In the genomic region with DNA sequence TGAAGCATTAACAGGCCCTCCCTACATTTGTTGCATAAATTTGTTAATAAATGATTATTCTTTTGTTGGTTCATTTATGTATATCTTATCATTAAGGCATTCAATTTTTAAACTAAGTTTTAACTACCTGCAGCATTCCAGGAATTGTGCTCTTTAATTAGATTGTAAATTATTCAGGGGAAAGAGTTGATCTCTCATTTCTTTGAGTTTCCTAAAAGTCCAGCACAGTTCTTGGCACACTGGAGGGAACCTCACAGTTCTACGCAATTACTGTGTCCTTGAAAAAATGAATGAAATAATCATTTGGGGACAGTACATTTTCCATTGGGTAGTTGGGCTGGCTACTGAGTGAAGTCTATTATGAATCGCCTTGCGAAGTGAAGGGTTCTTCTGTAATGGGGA, we compare ENCODE assay signal across 1 cellular context.
TF ChIP-seq lines count a peak whose summit lies in the region.

No MANE protein-coding gene starts in this region.

TF ChIP-seq in K562, 482 proteins besides CTCF, POLR2A, EP300 and RAD21 (continued from another document and continues in another):
- TF ChIP-seq, protein P1, sequence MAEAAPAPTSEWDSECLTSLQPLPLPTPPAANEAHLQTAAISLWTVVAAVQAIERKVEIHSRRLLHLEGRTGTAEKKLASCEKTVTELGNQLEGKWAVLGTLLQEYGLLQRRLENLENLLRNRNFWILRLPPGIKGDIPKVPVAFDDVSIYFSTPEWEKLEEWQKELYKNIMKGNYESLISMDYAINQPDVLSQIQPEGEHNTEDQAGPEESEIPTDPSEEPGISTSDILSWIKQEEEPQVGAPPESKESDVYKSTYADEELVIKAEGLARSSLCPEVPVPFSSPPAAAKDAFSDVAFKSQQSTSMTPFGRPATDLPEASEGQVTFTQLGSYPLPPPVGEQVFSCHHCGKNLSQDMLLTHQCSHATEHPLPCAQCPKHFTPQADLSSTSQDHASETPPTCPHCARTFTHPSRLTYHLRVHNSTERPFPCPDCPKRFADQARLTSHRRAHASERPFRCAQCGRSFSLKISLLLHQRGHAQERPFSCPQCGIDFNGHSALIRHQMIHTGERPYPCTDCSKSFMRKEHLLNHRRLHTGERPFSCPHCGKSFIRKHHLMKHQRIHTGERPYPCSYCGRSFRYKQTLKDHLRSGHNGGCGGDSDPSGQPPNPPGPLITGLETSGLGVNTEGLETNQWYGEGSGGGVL (CRISPR knock-in tag; IDR thresholded peaks at IDR 0.05) = no peak
- TF ChIP-seq ZNF57 (CRISPR knock-in tag; IDR thresholded peaks at IDR 0.05) (0 out of 2 replicates have a peak, but pooled peaks have one; percentile 67), PCBP1 (IDR thresholded peaks at IDR 0.05; ENCODE audit: low read depth, low read length, poor library complexity, severe bottlenecking) (no peak), NFIX (CRISPR knock-in tag; IDR thresholded peaks at IDR 0.05; ENCODE audit: low read depth) (no peak), CBX5 (IDR thresholded peaks at IDR 0.05; ENCODE audit: borderline replicate concordance, low read depth) (no peak), GTF2F1 (IDR thresholded peaks at IDR 0.05; ENCODE audit: low read depth, low read length) (no peak), PTRF (tag; IDR thresholded peaks at IDR 0.05) (no peak), ZNF133 (CRISPR knock-in tag; IDR thresholded peaks at IDR 0.05) (0 out of 2 replicates have a peak, but pooled peaks have one; percentile 59), DMBX1 (CRISPR knock-in tag; IDR thresholded peaks at IDR 0.05; ENCODE audit: borderline replicate concordance) (no peak; the same call in 1 of the 2 replicates), HDAC3 (IDR thresholded peaks at IDR 0.05; ENCODE audit: borderline replicate concordance, partially characterized antibody) (no peak), GATAD2A (IDR thresholded peaks at IDR 0.05) (no peak), CBX8 (IDR thresholded peaks at IDR 0.05; ENCODE audit: borderline replicate concordance, extremely low read depth, low read depth, low read length, poor library complexity, severe bottlenecking) (no peak), SRF (CRISPR knock-in tag; IDR thresholded peaks at IDR 0.05) (no peak), ZSCAN29 (IDR thresholded peaks at IDR 0.05) (peak; percentile 77), RUNX1 (IDR thresholded peaks at IDR 0.05; ENCODE audit: low read depth) (0 out of 2 replicates have a peak, but pooled peaks have one; percentile 11), ZNF507 (tag; conservative IDR thresholded peaks at IDR 0.05) (no peak)
- TF ChIP-seq, protein P2, sequence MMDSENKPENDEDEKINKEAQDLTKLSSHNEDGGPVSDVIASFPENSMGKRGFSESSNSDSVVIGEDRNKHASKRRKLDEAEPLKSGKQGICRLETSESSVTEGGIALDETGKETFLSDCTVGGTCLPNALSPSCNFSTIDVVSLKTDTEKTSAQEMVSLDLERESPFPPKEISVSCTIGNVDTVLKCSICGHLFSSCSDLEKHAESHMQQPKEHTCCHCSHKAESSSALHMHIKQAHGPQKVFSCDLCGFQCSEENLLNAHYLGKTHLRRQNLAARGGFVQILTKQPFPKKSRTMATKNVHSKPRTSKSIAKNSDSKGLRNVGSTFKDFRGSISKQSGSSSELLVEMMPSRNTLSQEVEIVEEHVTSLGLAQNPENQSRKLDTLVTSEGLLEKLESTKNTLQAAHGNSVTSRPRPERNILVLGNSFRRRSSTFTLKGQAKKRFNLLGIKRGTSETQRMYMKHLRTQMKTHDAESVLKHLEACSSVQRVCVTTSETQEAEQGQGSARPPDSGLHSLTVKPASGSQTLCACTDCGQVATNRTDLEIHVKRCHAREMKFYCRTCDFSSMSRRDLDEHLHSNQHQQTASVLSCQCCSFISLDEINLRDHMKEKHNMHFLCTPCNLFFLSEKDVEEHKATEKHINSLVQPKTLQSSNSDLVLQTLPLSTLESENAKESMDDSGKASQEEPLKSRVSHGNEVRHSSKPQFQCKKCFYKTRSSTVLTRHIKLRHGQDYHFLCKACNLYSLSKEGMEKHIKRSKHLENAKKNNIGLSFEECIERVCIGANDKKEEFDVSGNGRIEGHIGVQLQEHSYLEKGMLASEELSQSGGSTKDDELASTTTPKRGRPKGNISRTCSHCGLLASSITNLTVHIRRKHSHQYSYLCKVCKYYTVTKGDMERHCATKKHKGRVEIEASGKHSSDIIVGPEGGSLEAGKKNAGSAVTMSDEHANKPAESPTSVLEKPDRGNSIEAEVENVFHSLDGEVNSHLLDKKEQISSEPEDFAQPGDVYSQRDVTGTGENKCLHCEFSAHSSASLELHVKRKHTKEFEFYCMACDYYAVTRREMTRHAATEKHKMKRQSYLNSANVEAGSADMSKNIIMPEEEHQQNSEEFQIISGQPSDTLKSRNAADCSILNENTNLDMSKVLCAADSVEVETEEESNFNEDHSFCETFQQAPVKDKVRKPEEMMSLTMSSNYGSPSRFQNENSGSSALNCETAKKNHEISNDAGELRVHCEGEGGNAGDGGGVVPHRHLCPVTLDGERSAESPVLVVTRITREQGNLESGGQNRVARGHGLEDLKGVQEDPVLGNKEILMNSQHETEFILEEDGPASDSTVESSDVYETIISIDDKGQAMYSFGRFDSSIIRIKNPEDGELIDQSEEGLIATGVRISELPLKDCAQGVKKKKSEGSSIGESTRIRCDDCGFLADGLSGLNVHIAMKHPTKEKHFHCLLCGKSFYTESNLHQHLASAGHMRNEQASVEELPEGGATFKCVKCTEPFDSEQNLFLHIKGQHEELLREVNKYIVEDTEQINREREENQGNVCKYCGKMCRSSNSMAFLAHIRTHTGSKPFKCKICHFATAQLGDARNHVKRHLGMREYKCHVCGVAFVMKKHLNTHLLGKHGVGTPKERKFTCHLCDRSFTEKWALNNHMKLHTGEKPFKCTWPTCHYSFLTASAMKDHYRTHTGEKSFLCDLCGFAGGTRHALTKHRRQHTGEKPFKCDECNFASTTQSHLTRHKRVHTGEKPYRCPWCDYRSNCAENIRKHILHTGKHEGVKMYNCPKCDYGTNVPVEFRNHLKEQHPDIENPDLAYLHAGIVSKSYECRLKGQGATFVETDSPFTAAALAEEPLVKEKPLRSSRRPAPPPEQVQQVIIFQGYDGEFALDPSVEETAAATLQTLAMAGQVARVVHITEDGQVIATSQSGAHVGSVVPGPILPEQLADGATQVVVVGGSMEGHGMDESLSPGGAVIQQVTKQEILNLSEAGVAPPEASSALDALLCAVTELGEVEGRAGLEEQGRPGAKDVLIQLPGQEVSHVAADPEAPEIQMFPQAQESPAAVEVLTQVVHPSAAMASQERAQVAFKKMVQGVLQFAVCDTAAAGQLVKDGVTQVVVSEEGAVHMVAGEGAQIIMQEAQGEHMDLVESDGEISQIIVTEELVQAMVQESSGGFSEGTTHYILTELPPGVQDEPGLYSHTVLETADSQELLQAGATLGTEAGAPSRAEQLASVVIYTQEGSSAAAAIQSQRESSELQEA (IDR thresholded peaks at IDR 0.05; ENCODE audit: low read depth) = 0 out of 2 replicates have a peak, but pooled peaks have one; percentile 17
- TF ChIP-seq, protein P3, sequence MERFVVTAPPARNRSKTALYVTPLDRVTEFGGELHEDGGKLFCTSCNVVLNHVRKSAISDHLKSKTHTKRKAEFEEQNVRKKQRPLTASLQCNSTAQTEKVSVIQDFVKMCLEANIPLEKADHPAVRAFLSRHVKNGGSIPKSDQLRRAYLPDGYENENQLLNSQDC (CRISPR knock-in tag; IDR thresholded peaks at IDR 0.05) = no peak
- TF ChIP-seq, protein P4, sequence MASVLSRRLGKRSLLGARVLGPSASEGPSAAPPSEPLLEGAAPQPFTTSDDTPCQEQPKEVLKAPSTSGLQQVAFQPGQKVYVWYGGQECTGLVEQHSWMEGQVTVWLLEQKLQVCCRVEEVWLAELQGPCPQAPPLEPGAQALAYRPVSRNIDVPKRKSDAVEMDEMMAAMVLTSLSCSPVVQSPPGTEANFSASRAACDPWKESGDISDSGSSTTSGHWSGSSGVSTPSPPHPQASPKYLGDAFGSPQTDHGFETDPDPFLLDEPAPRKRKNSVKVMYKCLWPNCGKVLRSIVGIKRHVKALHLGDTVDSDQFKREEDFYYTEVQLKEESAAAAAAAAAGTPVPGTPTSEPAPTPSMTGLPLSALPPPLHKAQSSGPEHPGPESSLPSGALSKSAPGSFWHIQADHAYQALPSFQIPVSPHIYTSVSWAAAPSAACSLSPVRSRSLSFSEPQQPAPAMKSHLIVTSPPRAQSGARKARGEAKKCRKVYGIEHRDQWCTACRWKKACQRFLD (CRISPR knock-in tag; IDR thresholded peaks at IDR 0.05) = no peak
- TF ChIP-seq, protein P5, sequence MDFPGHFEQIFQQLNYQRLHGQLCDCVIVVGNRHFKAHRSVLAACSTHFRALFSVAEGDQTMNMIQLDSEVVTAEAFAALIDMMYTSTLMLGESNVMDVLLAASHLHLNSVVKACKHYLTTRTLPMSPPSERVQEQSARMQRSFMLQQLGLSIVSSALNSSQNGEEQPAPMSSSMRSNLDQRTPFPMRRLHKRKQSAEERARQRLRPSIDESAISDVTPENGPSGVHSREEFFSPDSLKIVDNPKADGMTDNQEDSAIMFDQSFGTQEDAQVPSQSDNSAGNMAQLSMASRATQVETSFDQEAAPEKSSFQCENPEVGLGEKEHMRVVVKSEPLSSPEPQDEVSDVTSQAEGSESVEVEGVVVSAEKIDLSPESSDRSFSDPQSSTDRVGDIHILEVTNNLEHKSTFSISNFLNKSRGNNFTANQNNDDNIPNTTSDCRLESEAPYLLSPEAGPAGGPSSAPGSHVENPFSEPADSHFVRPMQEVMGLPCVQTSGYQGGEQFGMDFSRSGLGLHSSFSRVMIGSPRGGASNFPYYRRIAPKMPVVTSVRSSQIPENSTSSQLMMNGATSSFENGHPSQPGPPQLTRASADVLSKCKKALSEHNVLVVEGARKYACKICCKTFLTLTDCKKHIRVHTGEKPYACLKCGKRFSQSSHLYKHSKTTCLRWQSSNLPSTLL (IDR thresholded peaks at IDR 0.05) = no peak
- TF ChIP-seq, protein P6, sequence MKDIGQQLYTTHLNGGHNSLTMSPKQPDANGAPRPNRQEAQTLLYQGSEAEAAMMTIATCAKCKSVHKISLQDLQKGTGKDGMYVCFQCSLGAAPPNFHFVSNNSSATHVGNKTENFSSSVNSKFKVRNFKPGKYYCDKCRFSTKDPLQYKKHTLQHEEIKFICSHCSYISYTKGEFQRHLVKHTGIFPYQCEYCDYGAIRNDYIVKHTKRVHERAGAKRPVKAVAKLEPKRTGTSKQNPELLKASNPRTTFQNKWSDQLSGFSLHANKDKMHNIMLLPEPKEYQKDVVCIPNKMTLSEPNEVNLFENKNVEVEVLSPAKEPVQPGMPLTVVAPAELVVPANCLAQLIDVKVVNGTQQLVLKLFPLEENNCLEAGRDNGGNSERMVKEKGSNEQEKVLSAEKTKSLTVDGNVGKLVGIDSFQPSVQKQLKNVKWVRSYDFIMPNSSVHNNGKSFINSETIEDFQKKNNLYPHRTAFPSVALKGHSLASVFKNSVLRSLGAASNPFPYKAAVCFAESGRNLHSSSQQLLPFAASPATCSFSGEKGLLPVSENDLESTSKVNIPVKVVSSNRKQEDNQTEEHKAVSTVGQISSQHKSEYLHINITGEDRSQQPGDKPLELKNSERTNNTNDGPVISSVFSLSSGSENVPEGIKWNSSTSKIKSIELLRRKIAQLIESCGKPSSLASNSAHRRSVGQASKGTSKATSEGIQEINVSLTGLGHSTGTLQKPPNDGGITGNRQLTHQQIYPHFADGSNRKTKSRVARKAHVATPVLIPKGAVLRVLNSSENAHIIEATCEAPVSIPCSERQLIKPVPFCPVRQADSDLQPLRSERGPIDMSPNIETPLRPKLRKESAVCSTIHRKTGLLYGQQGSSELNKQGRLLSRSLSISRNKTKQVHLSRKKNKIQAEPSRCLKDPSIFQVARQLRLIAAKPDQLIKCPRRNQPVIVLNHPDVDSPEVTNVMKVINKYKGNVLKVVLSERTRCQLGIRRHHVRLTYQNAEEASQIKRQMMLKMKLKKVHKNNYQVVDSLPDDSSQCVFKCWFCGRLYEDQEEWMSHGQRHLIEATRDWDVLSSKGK (CRISPR knock-in tag; IDR thresholded peaks at IDR 0.05) = no peak
- TF ChIP-seq, protein P7, sequence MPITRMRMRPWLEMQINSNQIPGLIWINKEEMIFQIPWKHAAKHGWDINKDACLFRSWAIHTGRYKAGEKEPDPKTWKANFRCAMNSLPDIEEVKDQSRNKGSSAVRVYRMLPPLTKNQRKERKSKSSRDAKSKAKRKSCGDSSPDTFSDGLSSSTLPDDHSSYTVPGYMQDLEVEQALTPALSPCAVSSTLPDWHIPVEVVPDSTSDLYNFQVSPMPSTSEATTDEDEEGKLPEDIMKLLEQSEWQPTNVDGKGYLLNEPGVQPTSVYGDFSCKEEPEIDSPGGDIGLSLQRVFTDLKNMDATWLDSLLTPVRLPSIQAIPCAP (CRISPR knock-in tag; IDR thresholded peaks at IDR 0.05; ENCODE audit: borderline replicate concordance) = no peak
- TF ChIP-seq, protein P8, sequence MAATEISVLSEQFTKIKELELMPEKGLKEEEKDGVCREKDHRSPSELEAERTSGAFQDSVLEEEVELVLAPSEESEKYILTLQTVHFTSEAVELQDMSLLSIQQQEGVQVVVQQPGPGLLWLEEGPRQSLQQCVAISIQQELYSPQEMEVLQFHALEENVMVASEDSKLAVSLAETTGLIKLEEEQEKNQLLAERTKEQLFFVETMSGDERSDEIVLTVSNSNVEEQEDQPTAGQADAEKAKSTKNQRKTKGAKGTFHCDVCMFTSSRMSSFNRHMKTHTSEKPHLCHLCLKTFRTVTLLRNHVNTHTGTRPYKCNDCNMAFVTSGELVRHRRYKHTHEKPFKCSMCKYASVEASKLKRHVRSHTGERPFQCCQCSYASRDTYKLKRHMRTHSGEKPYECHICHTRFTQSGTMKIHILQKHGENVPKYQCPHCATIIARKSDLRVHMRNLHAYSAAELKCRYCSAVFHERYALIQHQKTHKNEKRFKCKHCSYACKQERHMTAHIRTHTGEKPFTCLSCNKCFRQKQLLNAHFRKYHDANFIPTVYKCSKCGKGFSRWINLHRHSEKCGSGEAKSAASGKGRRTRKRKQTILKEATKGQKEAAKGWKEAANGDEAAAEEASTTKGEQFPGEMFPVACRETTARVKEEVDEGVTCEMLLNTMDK (IDR thresholded peaks at IDR 0.05; ENCODE audit: borderline replicate concordance, insufficient read depth, low read depth, low read length, poor library complexity, severe bottlenecking) = no peak
